ENCODE assay signal across 17 cellular contexts in genomic region chr14:95071649-95072256, GRCh38.
A peak's percentile ranks its signal among the peaks of the same experiment; 100 is the strongest.
DNase-seq lines count a peak whose midpoint lies in the region; TF ChIP-seq lines count a peak whose summit lies in the region.
"Had no signal": no experiment of that assay in that cellular context is flagged by ENCODE, and none has a peak within 500 bp of the region (broad histone marks: within the 10 kb centered on the region; RNA-seq: fewer than 3 reads in every experiment).

No MANE protein-coding gene starts in this region.

- no peaks in the 10 kb centered on the region for H3K9me3 Mint-ChIP-seq in mesothelial cell of epicardium
- H3K9me3 Mint-ChIP-seq in activated naive CD4-positive, alpha-beta T cell treated with anti-CD3 and anti-CD28 coated beads, Interleukin-2, amount 10 ng/mL, durations not matched to agents 7 days and 5 days: peaks cover 1% of the 10 kb centered on the region
- H3K9me3 Mint-ChIP-seq: H9 had no signal

- H3K27ac ChIP-seq in coronary artery (no peak overlapping the region), caudate nucleus (ENCODE audit: low read depth, low read length) (no peak overlapping the region)
- no peak overlapping the region for H3K27ac ChIP-seq in effector memory CD4-positive, alpha-beta T cell (ENCODE audit: insufficient read depth, low read length, poor library complexity, severe bottlenecking)
- H3K27ac ChIP-seq: SJSA1 had no signal

- H3K27me3 Mint-ChIP-seq in mesothelial cell of epicardium (ENCODE audit: low read depth): peaks cover 2% of the 10 kb centered on the region
- peaks cover 21% of the 10 kb centered on the region for H3K27me3 Mint-ChIP-seq in activated naive CD4-positive, alpha-beta T cell treated with anti-CD3 and anti-CD28 coated beads, Interleukin-2, amount 10 ng/mL, durations not matched to agents 7 days and 5 days

- H3K9me3 ChIP-seq in effector memory CD4-positive, alpha-beta T cell (ENCODE audit: control insufficient read depth, low read length): no peaks in the 10 kb centered on the region
- H3K9me3 ChIP-seq: SJSA1 had no signal

- peak; percentile 7 for DNase-seq in activated CD8-positive, alpha-beta memory T cell treated with anti-CD3 and anti-CD28 coated beads for 24 hours
- DNase-seq in activated CD8-positive, alpha-beta memory T cell treated with anti-CD3 and anti-CD28 coated beads, Interleukin-2, amount 50 U/mL, for 48 hours: no peak
- DNase-seq in NCI-H82 (lab: John Stamatoyannopoulos, UW): peak; percentile 79
- DNase-seq in mesothelial cell of epicardium (ENCODE audit: low spot score in 2 of 2, unreplicated experiment in 2 of 2): no peak
- no peak for DNase-seq in coronary artery (ENCODE audit: low spot score)
- DNase-seq in activated naive CD4-positive, alpha-beta T cell treated with anti-CD3 and anti-CD28 coated beads, Interleukin-2, amount 10 ng/mL, durations not matched to agents 7 days and 5 days: no peak
- DNase-seq in effector memory CD4-positive, alpha-beta T cell: no peak
- no peak for DNase-seq in caudate nucleus (lab: John Stamatoyannopoulos, UW)
- DNase-seq: CD4-positive, CD25-positive, alpha-beta regulatory T cell; H9; NCI-H1436; NCI-H2081; NCI-H226; NCI-H524 had no signal

- no peaks in the 10 kb centered on the region for H3K27me3 ChIP-seq in effector memory CD4-positive, alpha-beta T cell (replicated peaks; ENCODE audit: control insufficient read depth, insufficient read depth, low read length, poor library complexity, severe bottlenecking)
- H3K27me3 ChIP-seq: SJSA1 had no signal

- no peaks in the 10 kb centered on the region for H3K36me3 Mint-ChIP-seq in mesothelial cell of epicardium
- H3K36me3 Mint-ChIP-seq in activated naive CD4-positive, alpha-beta T cell treated with anti-CD3 and anti-CD28 coated beads, Interleukin-2, amount 10 ng/mL, durations not matched to agents 7 days and 5 days: no peaks in the 10 kb centered on the region
- H3K36me3 Mint-ChIP-seq: CD4-positive, CD25-positive, alpha-beta regulatory T cell had no signal

- no peaks in the 10 kb centered on the region for H3K36me3 ChIP-seq in effector memory CD4-positive, alpha-beta T cell (ENCODE audit: control insufficient read depth, insufficient read depth, low read length)
- H3K36me3 ChIP-seq: SJSA1 had no signal

- TF ChIP-seq CTCF in mesothelial cell of epicardium (IDR thresholded peaks at IDR 0.05; ENCODE audit: unreplicated experiment): no peak
- no peak for TF ChIP-seq CTCF in coronary artery (IDR thresholded peaks at IDR 0.05)

- H3K4me3 ChIP-seq in coronary artery: no peak overlapping the region
- no peak overlapping the region for H3K4me3 ChIP-seq in effector memory CD4-positive, alpha-beta T cell (ENCODE audit: insufficient read depth, low read depth, low read length, poor library complexity, severe bottlenecking)
- H3K4me3 ChIP-seq: K562, SJSA1 had no signal

- H3K4me3 Mint-ChIP-seq in mesothelial cell of epicardium: peak overlapping the region; percentile 47
- no peak overlapping the region for H3K4me3 Mint-ChIP-seq in activated naive CD4-positive, alpha-beta T cell treated with anti-CD3 and anti-CD28 coated beads, Interleukin-2, amount 10 ng/mL, durations not matched to agents 7 days and 5 days
- H3K4me3 Mint-ChIP-seq: B cell; CD4-positive, CD25-positive, alpha-beta regulatory T cell; H9 had no signal

- H3K4me1 ChIP-seq in effector memory CD4-positive, alpha-beta T cell (ENCODE audit: control insufficient read depth, insufficient read depth, low read length, poor library complexity, severe bottlenecking): no peaks in the 10 kb centered on the region

- H3K4me1 Mint-ChIP-seq in mesothelial cell of epicardium: peaks cover 37% of the 10 kb centered on the region
- H3K4me1 Mint-ChIP-seq in activated naive CD4-positive, alpha-beta T cell treated with anti-CD3 and anti-CD28 coated beads, Interleukin-2, amount 10 ng/mL, durations not matched to agents 7 days and 5 days: no peaks in the 10 kb centered on the region
- H3K4me1 Mint-ChIP-seq: B cell; CD4-positive, CD25-positive, alpha-beta regulatory T cell had no signal

- CTCF ChIA-PET in activated naive CD4-positive, alpha-beta T cell treated with anti-CD3 and anti-CD28 coated beads, Interleukin-2, amount 10 ng/mL, durations not matched to agents 7 days and 5 days (lab: Charles Lee): interaction anchor here (0.7 kb wide), 1 partner anchor 9 kb away, joined by 3 read pairs; no protein-coding TSS in a partner anchor

- peak overlapping the region; percentile 64 for H3K27ac Mint-ChIP-seq in mesothelial cell of epicardium
- H3K27ac Mint-ChIP-seq in activated naive CD4-positive, alpha-beta T cell treated with anti-CD3 and anti-CD28 coated beads, Interleukin-2, amount 10 ng/mL, durations not matched to agents 7 days and 5 days: no peak overlapping the region
- H3K27ac Mint-ChIP-seq: B cell; CD4-positive, CD25-positive, alpha-beta regulatory T cell; H9 had no signal

Comparison
In these comparisons a context has a peak if more than half of its experiments do, and no peak if none do; other contexts are left out.
1. DNase-seq: peak in activated CD8-positive, alpha-beta memory T cell treated with anti-CD3 and anti-CD28 coated beads for 24 hours (single experiment) and NCI-H82 (single experiment); none in activated CD8-positive, alpha-beta memory T cell treated with anti-CD3 and anti-CD28 coated beads, Interleukin-2, amount 50 U/mL, for 48 hours (single experiment), mesothelial cell of epicardium (0 of 2), coronary artery (single experiment), activated naive CD4-positive, alpha-beta T cell treated with anti-CD3 and anti-CD28 coated beads, Interleukin-2, amount 10 ng/mL, durations not matched to agents 7 days and 5 days (single experiment), effector memory CD4-positive, alpha-beta T cell (0 of 3) and caudate nucleus (0 of 61).